ENCODE assay signal across 22 cellular contexts in the genomic region with DNA sequence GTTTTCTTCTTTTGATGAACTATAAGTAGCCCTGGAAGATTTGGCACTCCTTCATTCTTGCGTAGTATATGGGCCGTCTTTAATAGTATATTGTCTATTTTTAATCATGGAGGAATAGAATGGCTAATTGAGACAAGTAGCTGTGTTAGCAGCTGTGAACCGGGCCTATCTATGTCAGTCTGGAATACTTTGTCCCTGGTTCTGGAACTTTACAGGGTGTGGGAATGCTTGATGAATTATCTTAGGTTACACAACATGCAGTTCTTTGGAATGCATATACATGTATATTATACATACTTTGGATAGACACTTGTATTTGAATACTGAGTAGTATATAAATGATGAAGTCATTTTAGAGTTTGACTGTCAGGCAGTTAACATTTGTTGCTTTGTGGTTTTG. TPM values are rescaled to one million over a fixed set of nuclear protein-coding genes. Genes with fewer than 3 reads are reported as not detected.
DNase-seq lines count a peak whose midpoint lies in the region; ATAC-seq, FAIRE-seq and TF ChIP-seq lines count a peak whose summit lies in the region.
"Had no signal": no experiment of that assay in that cellular context is flagged by ENCODE, and none has a peak within 500 bp of the region (broad histone marks: within the 10 kb centered on the region; RNA-seq: fewer than 3 reads in every experiment).

No MANE protein-coding gene starts in this region.

- no peak for TF ChIP-seq POLR2A in uterus (IDR thresholded peaks at IDR 0.05)

- H3K9me3 ChIP-seq in uterus = no peaks in the 10 kb centered on the region
- H3K9me3 ChIP-seq: BE2C, Caco-2, tibial nerve had no signal

- peak overlapping the region; percentile 21 for H3K4me3 ChIP-seq in coronary artery
- H3K4me3 ChIP-seq in uterus = no peak overlapping the region
- H3K4me3 ChIP-seq: tibial nerve had no signal

- peaks cover 2 to 14% of the 10 kb centered on the region in 2 donors for H3K4me1 ChIP-seq in uterus

- ATAC-seq in Right ventricle myocardium superior (ENCODE audit: poor library complexity) = peak; percentile 43
- no peak for ATAC-seq in Right ventricle myocardium inferior
- ATAC-seq in left lobe of liver = peak; percentile 27
- ATAC-seq: activated T-cell treated with anti-CD3 and anti-CD28 coated beads, Interleukin-2, amount 50 U/mL, for 4 hours had no signal

- DNase-seq in Right ventricle myocardium superior (no peak), Right ventricle myocardium inferior (ENCODE audit: missing footprints) (no peak), coronary artery (ENCODE audit: low spot score) (no peak), left lobe of liver (ENCODE audit: low spot score) (no peak), uterus (no peak), HTR-8/SVneo (ENCODE audit: insufficient read length, low spot score) (no peak), MV-4-11 (lab: John Stamatoyannopoulos, UW) (no peak), superior temporal gyrus (ENCODE audit: extremely low spot score) (no peak)
- DNase-seq: activated CD4-positive, CD25-positive, alpha-beta regulatory T cell; activated naive CD4-positive, alpha-beta T cell treated with anti-CD3 and anti-CD28 coated beads for 36 hours; activated T-cell treated with anti-CD3 and anti-CD28 coated beads, Interleukin-2, amount 50 U/mL, for 4 hours; anterior cingulate cortex; BE2C; Caco-2; endodermal cell; midbrain; NCI-H1417; NCI-H748 treated with DMSO at 0.1 percent for 48 hours; OCI-M1; T-helper 9 cell had no signal

- H3K36me3 ChIP-seq in uterus = no peaks in the 10 kb centered on the region
- H3K36me3 ChIP-seq: BE2C, tibial nerve had no signal

- intact Hi-C loops in Right ventricle myocardium superior (cut with DNase I) = no loop called here
- intact Hi-C loops in Right ventricle myocardium inferior (cut with DNase I) = no loop called here
- intact Hi-C loops in uterus (cut with DNase I; ENCODE audit: low total_unique reads) = no loop called here

- peak overlapping the region; percentile 32 to 52 for H3K27ac ChIP-seq in coronary artery
- peak overlapping the region; percentile 32 to 35 for H3K27ac ChIP-seq in uterus
- H3K27ac ChIP-seq: 22Rv1, tibial nerve had no signal

- no peaks in the 10 kb centered on the region for H3K27me3 ChIP-seq in uterus
- H3K27me3 ChIP-seq: BE2C, tibial nerve had no signal

- FAIRE-seq in HTR-8/SVneo (lab: Jason Lieb, UNC) = no peak

- TF ChIP-seq CTCF in coronary artery (IDR thresholded peaks at IDR 0.05) (no peak), uterus (IDR thresholded peaks at IDR 0.05) (no peak)

RNA-seq across cellular contexts. Expression of a gene that starts 37.3 kb away (rescaled TPM):
- total RNA-seq in Right ventricle myocardium superior = 979 TPM
- 1,145 TPM for total RNA-seq in Right ventricle myocardium inferior
- 79.0 TPM for total RNA-seq in left lobe of liver
- total RNA-seq in uterus = 100 to 1,000 TPM in 3 of 4 donors, 10 to 100 TPM in 1; 90.8 to 571 (median 351) TPM
